Comparison of ENCODE assay signal across 10 cellular contexts in genomic region chr17:63703029-63703428, GRCh38. TPM values are rescaled to one million over a fixed set of nuclear protein-coding genes. Genes with fewer than 3 reads are reported as not detected.
DNase-seq lines count a peak whose midpoint lies in the region; ATAC-seq, FAIRE-seq and TF ChIP-seq lines count a peak whose summit lies in the region.
"Had no signal": no experiment of that assay in that cellular context is flagged by ENCODE, and none has a peak within 500 bp of the region (broad histone marks: within the 10 kb centered on the region; RNA-seq: fewer than 3 reads in every experiment).

No MANE protein-coding gene starts in this region.

- peaks cover 72% of the 10 kb centered on the region for H3K4me1 ChIP-seq in CD4-positive, alpha-beta memory T cell (ENCODE audit: insufficient read depth, low read length)
- H3K4me1 ChIP-seq in IMR-90 (ENCODE audit: control insufficient read depth, insufficient read depth, low read length), result no peaks in the 10 kb centered on the region

- intact Hi-C loops in CD4-positive, alpha-beta memory T cell (cut with micrococcal nuclease), result loop anchor here (5.0 to 10.0 kb wide), 2 partner anchors 151 to 802 kb away; partner anchors contain the start of genes CEP95, DCAF7 and DDX5
- intact Hi-C loops in IMR-90 (cut with micrococcal nuclease), result no loop called here

- H3K27ac ChIP-seq in CD4-positive, alpha-beta memory T cell (ENCODE audit: low read depth, low read length), result peak overlapping the region; percentile 73
- no peak overlapping the region for H3K27ac ChIP-seq in IMR-90 (ENCODE audit: insufficient read depth, low read length)

- H3K9me3 ChIP-seq in CD4-positive, alpha-beta memory T cell (ENCODE audit: control insufficient read depth in 1 of 2, low read length in 2 of 2), result no peaks in the 10 kb centered on the region
- no peaks in the 10 kb centered on the region for H3K9me3 ChIP-seq in IMR-90 (ENCODE audit: control insufficient read depth, insufficient read depth, low read length)

- no peak overlapping the region for H2AK5ac ChIP-seq in IMR-90 (ENCODE audit: low read depth, low read length)

- peaks cover 18 to 35% of the 10 kb centered on the region in 2 donors for H3K36me3 Mint-ChIP-seq in CD4-positive, alpha-beta memory T cell
- H3K36me3 Mint-ChIP-seq in activated naive CD8-positive, alpha-beta T cell treated with anti-CD3 and anti-CD28 coated beads, Interleukin-2, amount 10 ng/mL, durations not matched to agents 7 days and 5 days, result peaks cover 18% of the 10 kb centered on the region
- peaks cover 18% of the 10 kb centered on the region for H3K36me3 Mint-ChIP-seq in nephron progenitor cell (ENCODE audit: low read depth)

- no peak overlapping the region for H3K14ac ChIP-seq in IMR-90 (replicated peaks; ENCODE audit: low read depth, low read length)

- H2BK20ac ChIP-seq in IMR-90 (ENCODE audit: low read depth, low read length), result no peak overlapping the region

- no peak overlapping the region for H2AK9ac ChIP-seq in IMR-90 (replicated peaks; ENCODE audit: low read depth, low read length, poor library complexity)

- no peaks in the 10 kb centered on the region for H4K20me1 ChIP-seq in IMR-90 (ENCODE audit: insufficient read depth, low read length)

- H3K27me3 Mint-ChIP-seq in CD4-positive, alpha-beta memory T cell, result no peaks in the 10 kb centered on the region
- no peaks in the 10 kb centered on the region for H3K27me3 Mint-ChIP-seq in activated naive CD8-positive, alpha-beta T cell treated with anti-CD3 and anti-CD28 coated beads, Interleukin-2, amount 10 ng/mL, durations not matched to agents 7 days and 5 days
- peaks cover 5% of the 10 kb centered on the region for H3K27me3 Mint-ChIP-seq in nephron progenitor cell (ENCODE audit: low read depth, poor library complexity)

- no peak overlapping the region for H4K8ac ChIP-seq in IMR-90 (ENCODE audit: low read depth in 2 of 2, low read length in 2 of 2)

- H4K5ac ChIP-seq in IMR-90 (ENCODE audit: low read depth, low read length), result no peak overlapping the region

- no peak overlapping the region for H3K18ac ChIP-seq in IMR-90 (ENCODE audit: low read depth, low read length)

- H3K4me3 ChIP-seq in CD4-positive, alpha-beta memory T cell (ENCODE audit: low read length in 2 of 2), result peak overlapping the region in 1 of 2 donors; percentile 77
- H3K4me3 ChIP-seq in IMR-90 (ENCODE audit: insufficient read depth, low read depth, low read length), result no peak overlapping the region

- peaks cover 32 to 72% (median 53%) of the 10 kb centered on the region in 4 donors for H3K4me1 Mint-ChIP-seq in CD4-positive, alpha-beta memory T cell
- peaks cover 51% of the 10 kb centered on the region for H3K4me1 Mint-ChIP-seq in activated naive CD8-positive, alpha-beta T cell treated with anti-CD3 and anti-CD28 coated beads, Interleukin-2, amount 10 ng/mL, durations not matched to agents 7 days and 5 days
- peaks cover 39% of the 10 kb centered on the region for H3K4me1 Mint-ChIP-seq in nephron progenitor cell

- H3K9me3 Mint-ChIP-seq in CD4-positive, alpha-beta memory T cell, result peaks cover 0 to under 1% (median 0%) of the 10 kb centered on the region in 8 donors
- H3K9me3 Mint-ChIP-seq in activated naive CD8-positive, alpha-beta T cell treated with anti-CD3 and anti-CD28 coated beads, Interleukin-2, amount 10 ng/mL, durations not matched to agents 7 days and 5 days, result no peaks in the 10 kb centered on the region
- no peaks in the 10 kb centered on the region for H3K9me3 Mint-ChIP-seq in nephron progenitor cell

- H3K79me1 ChIP-seq in IMR-90 (ENCODE audit: low read depth in 1 of 2, low read length in 2 of 2), result peaks cover 0 to 24% of the 10 kb centered on the region in 2 experiments; a peak in 2 of 4 replicates

- DNase-seq in CD4-positive, alpha-beta memory T cell, result no peak
- DNase-seq in IMR-90 (no peak), nephron progenitor cell (no peak), frontal cortex (ENCODE audit: low spot score in 2 of 2) (no peak), KG1 (lab: John Stamatoyannopoulos, UW) (no peak), Kasumi-1 (lab: John Stamatoyannopoulos, UW) (no peak)
- no peak for DNase-seq in activated naive CD8-positive, alpha-beta T cell treated with anti-CD3 and anti-CD28 coated beads, Interleukin-2, amount 10 ng/mL, durations not matched to agents 7 days and 5 days
- DNase-seq: Calu3, mesenchymal stem cell had no signal

- no peak overlapping the region for H2BK15ac ChIP-seq in IMR-90 (ENCODE audit: low read depth, low read length)

- no peak for ATAC-seq in IMR-90 (ENCODE audit: low read depth)
- ATAC-seq in activated naive CD8-positive, alpha-beta T cell treated with anti-CD3 and anti-CD28 coated beads, Interleukin-2, amount 10 ng/mL, durations not matched to agents 7 days and 5 days (ENCODE audit: low read depth), result no peak
- no peak for ATAC-seq in GM18868 (IDR thresholded peaks at IDR 0.05; ENCODE audit: unreplicated experiment)

- POLR2A ChIA-PET in CD4-positive, alpha-beta memory T cell (lab: Charles Lee; ENCODE audit: partially characterized antibody), result interaction anchor here (0.8 to 23.0 kb wide), 20 partner anchors 7 to 803 kb away, joined by 3 to 1362 read pairs (median 7); partner anchors contain the start of genes CCDC47, CEP95, DDX42 and DDX5
- POLR2A ChIA-PET in IMR-90 (lab: Charles Lee; ENCODE audit: unreplicated experiment), result no interaction called here
- POLR2A ChIA-PET in activated naive CD8-positive, alpha-beta T cell treated with anti-CD3 and anti-CD28 coated beads, Interleukin-2, amount 10 ng/mL, durations not matched to agents 7 days and 5 days (lab: Charles Lee), result interaction anchor here (0.7 to 4.0 kb wide), 11 partner anchors 7 to 153 kb away, joined by 3 to 56 read pairs (median 5); partner anchors contain the start of genes CCDC47, DCAF7, DDX42 and MAP3K3

- in situ Hi-C loops in IMR-90 (cut with MboI; ENCODE audit: low sequenced_read_pairs), result no loop called here

- TF ChIP-seq RAD21 in IMR-90 (IDR thresholded peaks at IDR 0.05; ENCODE audit: low read length), result no peak

- CTCF ChIA-PET in CD4-positive, alpha-beta memory T cell (lab: Charles Lee; ENCODE audit: partially characterized antibody), result interaction anchor here (1.2 to 3.4 kb wide), 5 partner anchors 8 to 146 kb away, joined by 5 to 16 read pairs (median 8); partner anchors contain the start of genes CCDC47, DDX42 and STRADA
- CTCF ChIA-PET in IMR-90 (lab: Yijun Ruan, JAX), result no interaction called here

- no peak overlapping the region for H2BK5ac ChIP-seq in IMR-90 (ENCODE audit: low read depth, low read length, poor library complexity, severe bottlenecking)

- H3K9me1 ChIP-seq in IMR-90 (ENCODE audit: insufficient read depth, low read length), result no peaks in the 10 kb centered on the region

- no peak overlapping the region for H3K56ac ChIP-seq in IMR-90 (ENCODE audit: extremely low read depth, insufficient read depth, low read length)

- no peak overlapping the region for H3K9ac ChIP-seq in IMR-90 (ENCODE audit: low read depth, low read length)

- dilution Hi-C loops in IMR-90 (cut with HindIII; ENCODE audit: low sequenced_read_pairs, unreplicated experiment), result no loop called here

- H2AFZ ChIP-seq in IMR-90 (replicated peaks; ENCODE audit: low read length, poor library complexity), result no peak overlapping the region

- no peak for FAIRE-seq in frontal cortex (lab: Jason Lieb, UNC)

- no peak overlapping the region for H2BK120ac ChIP-seq in IMR-90 (ENCODE audit: low read depth, low read length)

- 60% methylated on average over 2 of the region's 5 CpGs; no CpG with 5 or more reads in 1 of the 2 experiments for WGBS in IMR-90 (ENCODE audit: extremely low coverage in 2 of 2, insufficient read length in 1 of 2), 2 experiments

- no peak overlapping the region for H4K91ac ChIP-seq in IMR-90 (ENCODE audit: insufficient read depth, low read depth, low read length)

- TF ChIP-seq POLR2A in IMR-90 (IDR thresholded peaks at IDR 0.05; ENCODE audit: low read depth, low read length), result no peak

- peak overlapping the region; percentile 96 to 100 (median 98) for H3K27ac Mint-ChIP-seq in CD4-positive, alpha-beta memory T cell
- H3K27ac Mint-ChIP-seq in activated naive CD8-positive, alpha-beta T cell treated with anti-CD3 and anti-CD28 coated beads, Interleukin-2, amount 10 ng/mL, durations not matched to agents 7 days and 5 days, result peak overlapping the region; percentile 98
- H3K27ac Mint-ChIP-seq in nephron progenitor cell, result peak overlapping the region; percentile 17

- H3K23ac ChIP-seq in IMR-90 (ENCODE audit: low read depth, low read length), result no peak overlapping the region

- no peak overlapping the region for H3K4me2 ChIP-seq in IMR-90 (ENCODE audit: low read depth, low read length)

- TSS peak; percentile 90 for BruUV-seq in IMR-90 (replicated peaks; lab: Mats Ljungman, UMichigan)

- H3K27me3 ChIP-seq in CD4-positive, alpha-beta memory T cell (ENCODE audit: insufficient read depth, low read length), result no peaks in the 10 kb centered on the region
- no peaks in the 10 kb centered on the region for H3K27me3 ChIP-seq in IMR-90 (ENCODE audit: control insufficient read depth, insufficient read depth, low read length)

- peak overlapping the region; percentile 92 to 96 (median 94) for H3K4me3 Mint-ChIP-seq in CD4-positive, alpha-beta memory T cell
- peak overlapping the region; percentile 90 for H3K4me3 Mint-ChIP-seq in activated naive CD8-positive, alpha-beta T cell treated with anti-CD3 and anti-CD28 coated beads, Interleukin-2, amount 10 ng/mL, durations not matched to agents 7 days and 5 days
- peak overlapping the region; percentile 54 for H3K4me3 Mint-ChIP-seq in nephron progenitor cell

- no peak overlapping the region for H3K4ac ChIP-seq in IMR-90 (ENCODE audit: low read depth, low read length)

- TF ChIP-seq CTCF in IMR-90 (conservative IDR thresholded peaks at IDR 0.05; ENCODE audit: low read depth, low read length) (no peak), nephron progenitor cell (IDR thresholded peaks at IDR 0.05) (no peak)

- peaks cover 5% of the 10 kb centered on the region for H3K36me3 ChIP-seq in CD4-positive, alpha-beta memory T cell (ENCODE audit: insufficient read depth, low read length)
- H3K36me3 ChIP-seq in IMR-90 (ENCODE audit: control insufficient read depth, insufficient read depth, low read length), result peaks cover 32% of the 10 kb centered on the region

RNA-seq across cellular contexts. Expression of gene LIMD2, which starts 3.1 kb away (rescaled TPM):
- total RNA-seq in CD4-positive, alpha-beta memory T cell, result 100 to 1,000 TPM; 724 to 755 TPM
- 100 to 1,000 TPM; 347 to 569 TPM for polyA plus RNA-seq in CD4-positive, alpha-beta memory T cell
- total RNA-seq in IMR-90 (2012; rRNA removed) (4.5 and 4.7 TPM in 2 replicates), frontal cortex (19.2 TPM)
- polyA plus RNA-seq in IMR-90 (2012; rRNA removed), result 21.7 and 32.3 TPM in 2 replicates
- polyA plus RNA-seq in IMR-90 (2012; cell fraction: cytosol; rRNA removed), result 8.2 and 17.9 TPM in 2 replicates
- polyA plus RNA-seq in IMR-90 (2012; cell fraction: nucleus; rRNA removed; ENCODE audit: low replicate concordance), result 66.0 and 140 TPM in 2 replicates
- 100 to 1,000 TPM; 452 to 453 TPM for total RNA-seq in activated naive CD8-positive, alpha-beta T cell treated with anti-CD3 and anti-CD28 coated beads, Interleukin-2, amount 10 ng/mL, durations not matched to agents 7 days and 5 days

RNA-seq across cellular contexts. Expression of gene STRADA, which starts 38.6 kb away (rescaled TPM):
- total RNA-seq in CD4-positive, alpha-beta memory T cell, result 10 to 100 TPM; 55.6 to 58.3 TPM
- polyA plus RNA-seq in CD4-positive, alpha-beta memory T cell, result 10 to 100 TPM; 20.0 to 21.3 TPM
- 14.7 and 19.9 TPM in 2 replicates for total RNA-seq in IMR-90 (2012; rRNA removed)
- 30.8 and 30.9 TPM in 2 replicates for polyA plus RNA-seq in IMR-90 (2012; rRNA removed)
- 22.7 and 27.1 TPM in 2 replicates for polyA plus RNA-seq in IMR-90 (2012; cell fraction: cytosol; rRNA removed)
- polyA plus RNA-seq in IMR-90 (2012; cell fraction: nucleus; rRNA removed; ENCODE audit: low replicate concordance), result 97.1 and 101 TPM in 2 replicates
- 10 to 100 TPM; 54.0 to 61.4 TPM for total RNA-seq in activated naive CD8-positive, alpha-beta T cell treated with anti-CD3 and anti-CD28 coated beads, Interleukin-2, amount 10 ng/mL, durations not matched to agents 7 days and 5 days
- total RNA-seq in frontal cortex, result 19.6 TPM

Comparison
In these comparisons a context has a peak if more than half of its experiments do, and no peak if none do; other contexts are left out.
1. H3K27ac Mint-ChIP-seq: peak in every context shown above with its lines; median percentile 98 in CD4-positive, alpha-beta memory T cell; 98 in activated naive CD8-positive, alpha-beta T cell treated with anti-CD3 and anti-CD28 coated beads, Interleukin-2, amount 10 ng/mL, durations not matched to agents 7 days and 5 days; 17 in nephron progenitor cell.
2. RNA of gene LIMD2, which starts 3.1 kb away (total RNA-seq): 724 to 755 TPM in CD4-positive, alpha-beta memory T cell and 452 to 453 TPM in activated naive CD8-positive, alpha-beta T cell treated with anti-CD3 and anti-CD28 coated beads, Interleukin-2, amount 10 ng/mL, durations not matched to agents 7 days and 5 days; 19.2 TPM in frontal cortex (single experiment) and 4.5 to 4.7 TPM in IMR-90; every median in the first group is over 10 times any median in the second.
3. Peak in every context shown above with its lines, with median percentiles within 50 percentile points of each other: H3K4me3 Mint-ChIP-seq.